Comparison of ENCODE assay signal across 9 cellular contexts in the genomic region with DNA sequence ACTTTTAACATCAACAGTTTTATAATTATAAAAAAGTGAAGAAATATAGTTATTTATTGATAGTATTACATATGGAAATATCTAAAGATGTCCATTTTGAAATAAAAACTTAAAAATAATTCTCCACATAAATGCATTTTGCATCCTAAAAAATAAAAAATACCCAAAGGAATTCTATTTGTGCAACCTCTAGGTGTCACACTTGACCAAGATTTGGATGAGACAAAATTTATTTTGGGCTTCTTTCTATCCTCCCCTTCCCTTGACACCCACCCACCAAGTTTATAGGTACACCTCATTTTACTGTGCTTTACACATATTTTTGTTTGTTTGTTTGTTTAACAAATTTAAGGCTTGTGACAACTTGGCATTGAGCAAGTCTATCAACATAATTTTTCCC. TPM values are rescaled to one million over a fixed set of nuclear protein-coding genes. Genes with fewer than 3 reads are reported as not detected.
A peak's percentile ranks its signal among the peaks of the same experiment; 100 is the strongest.
DNase-seq lines count a peak whose midpoint lies in the region; ATAC-seq, FAIRE-seq and TF ChIP-seq lines count a peak whose summit lies in the region.
"Had no signal": no experiment of that assay in that cellular context is flagged by ENCODE, and none has a peak within 500 bp of the region (broad histone marks: within the 10 kb centered on the region; RNA-seq: fewer than 3 reads in every experiment).

No MANE protein-coding gene starts in this region.

- DNase-seq in HFFc6 (no peak), foreskin melanocyte (peak; percentile 3)
- no peak for DNase-seq in activated T-helper 2 cell treated with anti-CD3 and anti-CD28 coated beads, Interferon-gamma antibody, Interleukin-2, Interleukin-4, amounts not matched to agents 10 μg/mL and 5 μg/mL and 100 μg/mL, durations not matched to agents 14 hours and 24 hours and 36 hours (ENCODE audit: low spot score)
- DNase-seq in activated naive CD4-positive, alpha-beta T cell (lab: John Stamatoyannopoulos, UW), result no peak
- DNase-seq in activated CD4-positive, alpha-beta T cell treated with anti-CD3 and anti-CD28 coated beads for 48 hours, result no peak
- DNase-seq: DMS79 treated with DMSO at 0.1 percent for 48 hours had no signal

- no peaks in the 10 kb centered on the region for H3K36me3 ChIP-seq in SU-DHL-6 (ENCODE audit: low read length)

- H3K9me3 Mint-ChIP-seq in HFFc6, result peaks cover 11% of the 10 kb centered on the region
- H3K9me3 Mint-ChIP-seq in activated T-helper 2 cell treated with anti-CD3 and anti-CD28 coated beads, Interferon-gamma antibody, Interleukin-2, Interleukin-4, amounts not matched to agents 10 μg/mL and 5 μg/mL and 100 μg/mL, durations not matched to agents 14 hours and 24 hours and 36 hours, result no peaks in the 10 kb centered on the region

- H3K4me3 Mint-ChIP-seq in HFFc6, result no peak overlapping the region
- H3K4me3 Mint-ChIP-seq in activated T-helper 2 cell treated with anti-CD3 and anti-CD28 coated beads, Interferon-gamma antibody, Interleukin-2, Interleukin-4, amounts not matched to agents 10 μg/mL and 5 μg/mL and 100 μg/mL, durations not matched to agents 14 hours and 24 hours and 36 hours (ENCODE audit: low read depth), result no peak overlapping the region

- no peak for ATAC-seq in GM18867 (IDR thresholded peaks at IDR 0.05; ENCODE audit: unreplicated experiment)

- H3K9me2 ChIP-seq in SU-DHL-6 (replicated peaks; ENCODE audit: insufficient read depth, low read length), result no peaks in the 10 kb centered on the region

- no peak overlapping the region for H3K4me3 ChIP-seq in SU-DHL-6 (ENCODE audit: insufficient read depth, low read length, poor library complexity, severe bottlenecking)

- no peak overlapping the region for H3K4me2 ChIP-seq in SU-DHL-6 (ENCODE audit: low read depth, low read length, poor library complexity, severe bottlenecking)

- no peaks in the 10 kb centered on the region for H3K27me3 ChIP-seq in SU-DHL-6 (ENCODE audit: low read length)

- peak; percentile 87 for FAIRE-seq in A204.1 (lab: Jason Lieb, UNC)

- H3K79me2 ChIP-seq in SU-DHL-6 (ENCODE audit: insufficient read depth, low read length), result no peaks in the 10 kb centered on the region

- H3K27ac ChIP-seq in SU-DHL-6 (ENCODE audit: low read depth, low read length), result no peak overlapping the region

- no peak overlapping the region for H2AFZ ChIP-seq in SU-DHL-6 (ENCODE audit: low read depth, low read length, severe bottlenecking)

- no peaks in the 10 kb centered on the region for H4K20me1 ChIP-seq in SU-DHL-6 (ENCODE audit: low read depth, low read length)

- H3K36me3 Mint-ChIP-seq in HFFc6 (ENCODE audit: low read depth), result no peaks in the 10 kb centered on the region
- H3K36me3 Mint-ChIP-seq in activated T-helper 2 cell treated with anti-CD3 and anti-CD28 coated beads, Interferon-gamma antibody, Interleukin-2, Interleukin-4, amounts not matched to agents 10 μg/mL and 5 μg/mL and 100 μg/mL, durations not matched to agents 14 hours and 24 hours and 36 hours (ENCODE audit: low read depth), result no peaks in the 10 kb centered on the region

- H3K4me1 Mint-ChIP-seq in HFFc6 (ENCODE audit: low read depth), result no peaks in the 10 kb centered on the region
- H3K4me1 Mint-ChIP-seq in activated T-helper 2 cell treated with anti-CD3 and anti-CD28 coated beads, Interferon-gamma antibody, Interleukin-2, Interleukin-4, amounts not matched to agents 10 μg/mL and 5 μg/mL and 100 μg/mL, durations not matched to agents 14 hours and 24 hours and 36 hours (ENCODE audit: low read depth), result peaks cover 6% of the 10 kb centered on the region

- no peaks in the 10 kb centered on the region for H3K9me3 ChIP-seq in SU-DHL-6 (ENCODE audit: insufficient read depth, low read length)

- no peak overlapping the region for H3K27ac Mint-ChIP-seq in HFFc6
- H3K27ac Mint-ChIP-seq in activated T-helper 2 cell treated with anti-CD3 and anti-CD28 coated beads, Interferon-gamma antibody, Interleukin-2, Interleukin-4, amounts not matched to agents 10 μg/mL and 5 μg/mL and 100 μg/mL, durations not matched to agents 14 hours and 24 hours and 36 hours, result no peak overlapping the region

- TF ChIP-seq CTCF in HFFc6 (IDR thresholded peaks at IDR 0.05) (peak; percentile 55), SU-DHL-6 (IDR thresholded peaks at IDR 0.05; ENCODE audit: insufficient read depth, low read length, poor library complexity, severe bottlenecking) (peak; percentile 15)

- H3K9ac ChIP-seq in SU-DHL-6 (ENCODE audit: low read length), result no peak overlapping the region

- no peaks in the 10 kb centered on the region for H3F3A ChIP-seq in SU-DHL-6 (ENCODE audit: insufficient read depth)

- intact Hi-C loops in activated T-helper 2 cell treated with anti-CD3 and anti-CD28 coated beads, Interferon-gamma antibody, Interleukin-2, Interleukin-4, amounts not matched to agents 10 μg/mL and 5 μg/mL and 100 μg/mL, durations not matched to agents 14 hours and 24 hours and 36 hours (cut with micrococcal nuclease), result loop anchor here (10.0 kb wide), 1 partner anchor 490 kb away; no protein-coding TSS in a partner anchor

- no peaks in the 10 kb centered on the region for H3K27me3 Mint-ChIP-seq in HFFc6 (ENCODE audit: insufficient read depth)
- H3K27me3 Mint-ChIP-seq in activated T-helper 2 cell treated with anti-CD3 and anti-CD28 coated beads, Interferon-gamma antibody, Interleukin-2, Interleukin-4, amounts not matched to agents 10 μg/mL and 5 μg/mL and 100 μg/mL, durations not matched to agents 14 hours and 24 hours and 36 hours (ENCODE audit: low read depth), result peaks cover 23% of the 10 kb centered on the region

RNA-seq across cellular contexts. Expression of a gene that starts 3.3 kb away (rescaled TPM):
- not detected for total RNA-seq in HFFc6 (2021; fragmentation: NEBNext Ultra II Directional; extraction: Animal tissue kit (Norgen Biotek cat#: 25700))
- total RNA-seq in activated T-helper 2 cell treated with anti-CD3 and anti-CD28 coated beads, Interferon-gamma antibody, Interleukin-2, Interleukin-4, amounts not matched to agents 10 μg/mL and 5 μg/mL and 100 μg/mL, durations not matched to agents 14 hours and 24 hours and 36 hours, result not detected in 2 replicates
